9 cellular contexts compared by ENCODE assay signal in genomic region chr11:65204646-65205601, GRCh38. TPM values are rescaled to one million over a fixed set of nuclear protein-coding genes. Genes with fewer than 3 reads are reported as not detected.
DNase-seq lines count a peak whose midpoint lies in the region; ATAC-seq and TF ChIP-seq lines count a peak whose summit lies in the region.
"Had no signal": no experiment of that assay in that cellular context is flagged by ENCODE, and none has a peak within 500 bp of the region (broad histone marks: within the 10 kb centered on the region; RNA-seq: fewer than 3 reads in every experiment).

No MANE protein-coding gene starts in this region.

- H3K36me3 ChIP-seq in osteoblast (ENCODE audit: insufficient read depth, low read length), result peaks cover 33% of the 10 kb centered on the region

- no peaks in the 10 kb centered on the region for H3K27me3 ChIP-seq in osteoblast (ENCODE audit: insufficient read depth, low read length)

- no peaks in the 10 kb centered on the region for H4K20me1 ChIP-seq in osteoblast (ENCODE audit: insufficient read depth, low read length)

- no peak overlapping the region for H3K4me3 ChIP-seq in fibroblast of villous mesenchyme (ENCODE audit: low read depth, low read length)
- no peak overlapping the region for H3K4me3 ChIP-seq in osteoblast (ENCODE audit: insufficient read depth, low read length)

- H3K27ac ChIP-seq in osteoblast (ENCODE audit: low read depth, low read length), result no peak overlapping the region

- H2AFZ ChIP-seq in osteoblast (ENCODE audit: low read length), result no peak overlapping the region

- DNase-seq in SHP77 (lab: John Stamatoyannopoulos, UW) (peak; percentile 43 to 56), SHP77 treated with DMSO at 0.1 percent for 48 hours (lab: John Stamatoyannopoulos, UW) (no peak), NCI-H2227 (lab: John Stamatoyannopoulos, UW; ENCODE audit: unreplicated experiment) (peak; percentile 46), fibroblast of villous mesenchyme (ENCODE audit: low read depth) (peak; percentile 30), osteoblast (ENCODE audit: insufficient read length, low spot score, missing footprints) (peak; percentile 93)
- peak; percentile 65 for DNase-seq in activated T-cell treated with anti-CD3 and anti-CD28 coated beads, Interleukin-2, amount 50 U/mL, for 1 hour

- no peaks in the 10 kb centered on the region for H3K9me3 ChIP-seq in osteoblast (ENCODE audit: low read depth, low read length)

- no peak overlapping the region for H3K4me2 ChIP-seq in osteoblast (ENCODE audit: insufficient read depth, low read length)

- no peaks in the 10 kb centered on the region for H3K4me1 ChIP-seq in osteoblast (ENCODE audit: insufficient read depth, low read length)

- peak; percentile 87 for TF ChIP-seq CTCF in fibroblast of villous mesenchyme (IDR thresholded peaks at IDR 0.05; ENCODE audit: insufficient read depth, low read depth, low read length)
- peak; percentile 77 for TF ChIP-seq CTCF in osteoblast (IDR thresholded peaks at IDR 0.05; ENCODE audit: extremely low read depth, low read depth, low read length)

- no peaks in the 10 kb centered on the region for H3K79me2 ChIP-seq in osteoblast (ENCODE audit: insufficient read depth, low read length)

- ATAC-seq in GM18873 (IDR thresholded peaks at IDR 0.05; ENCODE audit: low FRiP score, unreplicated experiment) (no peak), HG03432 (IDR thresholded peaks at IDR 0.05; ENCODE audit: unreplicated experiment) (no peak)

RNA-seq across cellular contexts. Expression of gene CAPN1, which starts 23.2 kb away (rescaled TPM):
- 123 and 133 TPM in 2 replicates for total RNA-seq in fibroblast of villous mesenchyme
- 102 and 116 TPM in 2 replicates for total RNA-seq in osteoblast

RNA-seq across cellular contexts. Expression of gene SPDYC, which starts 34.9 kb away (rescaled TPM):
- not detected in 2 replicates for total RNA-seq in fibroblast of villous mesenchyme
- not detected in 2 replicates for total RNA-seq in osteoblast
- total RNA-seq: glomerular endothelial cell had no signal

RNA-seq across cellular contexts. Expression of gene POLA2, which starts 56.8 kb away (rescaled TPM):
- total RNA-seq in fibroblast of villous mesenchyme, result 7.1 and 12.1 TPM in 2 replicates
- 4.3 and 6.2 TPM in 2 replicates for total RNA-seq in osteoblast
